Comparison of ENCODE assay signal across 23 cellular contexts in the genomic region with DNA sequence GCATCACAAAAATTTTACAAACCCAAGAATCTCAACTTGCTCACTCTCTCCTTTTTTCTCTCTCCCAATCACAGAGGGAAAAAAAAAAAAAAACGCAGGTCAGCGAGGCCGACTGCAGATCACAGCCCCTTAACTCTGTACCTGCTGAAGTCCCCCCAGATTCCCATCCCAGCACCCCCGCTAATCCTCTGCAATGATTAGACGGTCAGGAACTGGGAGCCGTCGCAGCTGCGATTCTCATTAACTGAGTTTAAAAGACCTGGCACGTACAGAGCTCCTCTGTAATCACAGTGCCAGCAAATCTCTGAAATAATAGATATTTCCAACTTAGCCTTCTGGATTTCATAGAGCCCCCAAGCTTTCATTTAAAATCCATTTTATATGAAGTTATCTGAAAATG.
"Had no signal": no experiment of that assay in that cellular context is flagged by ENCODE, and none has a peak within 500 bp of the region (broad histone marks: within the 10 kb centered on the region; RNA-seq: fewer than 3 reads in every experiment).

No MANE protein-coding gene starts in this region.

- H3K27ac ChIP-seq: brain microvascular endothelial cell, cardiac muscle cell, KMS-11, SJSA1 had no signal

- DNase-seq: activated CD4-positive, alpha-beta T cell treated with anti-CD3 and anti-CD28 coated beads for 4 hours; activated CD8-positive, alpha-beta memory T cell treated with anti-CD3 and anti-CD28 coated beads, Interleukin-2, amount 10 ng/mL, durations not matched to agents 7 days and 5 days; activated gamma-delta T cell; activated naive CD4-positive, alpha-beta T cell treated with anti-CD3 and anti-CD28 coated beads for 36 hours; activated T-cell treated with anti-CD3 and anti-CD28 coated beads, Interleukin-2, amount 50 U/mL, for 24 hours; amygdala; brain microvascular endothelial cell; NCI-H1092; NCI-H1417 treated with DMSO at 0.1 percent for 48 hours; NCI-H1694; NCI-H2029; NCI-H345; NCI-H510A; NCI-H526 treated with DMSO at 0.1 percent for 48 hours; NCI-H82; Right ventricle myocardium superior; RPMI8226; SW 1271 had no signal

- H3K9me3 ChIP-seq: SJSA1 had no signal

- H3K36me3 ChIP-seq: brain microvascular endothelial cell, cardiac muscle cell, SJSA1 had no signal

- H3K27me3 ChIP-seq: brain microvascular endothelial cell, SJSA1 had no signal

- H3K4me1 ChIP-seq: SJSA1 had no signal

- H3K4me3 ChIP-seq: cardiac muscle cell, SJSA1 had no signal

- ATAC-seq: activated CD4-positive, CD25-positive, alpha-beta regulatory T cell treated with anti-CD3 and anti-CD28 coated beads, Interleukin-2, amount 50 U/mL, for 24 hours; activated CD8-positive, alpha-beta memory T cell treated with anti-CD3 and anti-CD28 coated beads, Interleukin-2, amount 10 ng/mL, durations not matched to agents 7 days and 5 days; SK-N-SH treated with all-trans-retinoic acid at 6 μM for 48 hours had no signal
